8 cellular contexts compared by ENCODE assay signal in genomic region chr7:122885583-122886356, GRCh38. TPM values are rescaled to one million over a fixed set of nuclear protein-coding genes. Genes with fewer than 3 reads are reported as not detected.
DNase-seq lines count a peak whose midpoint lies in the region; ATAC-seq and TF ChIP-seq lines count a peak whose summit lies in the region.

No MANE protein-coding gene starts in this region.

- no peaks in the 10 kb centered on the region for H3K9me2 ChIP-seq in PC-9 (ENCODE audit: insufficient read depth)

- H3K4me1 ChIP-seq in BE2C (no peaks in the 10 kb centered on the region), PC-9 (replicated peaks; ENCODE audit: insufficient read depth) (peaks cover 19% of the 10 kb centered on the region), duodenal mucosa (ENCODE audit: control insufficient read depth in 1 of 2, insufficient read depth in 2 of 2, low read length in 2 of 2) (peaks cover 5 to 13% of the 10 kb centered on the region in 2 donors), lower lobe of right lung (peaks cover 43% of the 10 kb centered on the region), tibial nerve (peaks cover 0 to 33% (median 0%) of the 10 kb centered on the region in 4 donors)

- H3F3A ChIP-seq in PC-9 (ENCODE audit: insufficient read depth, low read depth), result peaks cover 6% of the 10 kb centered on the region

- WGBS in tibial nerve, 2 donors, result 1 to 2% methylated on average over 46 to 63 of the region's 70 CpGs

- no peaks in the 10 kb centered on the region for H3K79me2 ChIP-seq in PC-9 (ENCODE audit: low read depth)

- peak overlapping the region; percentile 100 for H3K4me2 ChIP-seq in PC-9

- no peaks in the 10 kb centered on the region for H3K36me3 ChIP-seq in BE2C
- no peaks in the 10 kb centered on the region for H3K36me3 ChIP-seq in PC-9 (ENCODE audit: low read depth)
- H3K36me3 ChIP-seq in duodenal mucosa (ENCODE audit: control insufficient read depth in 1 of 2, insufficient read depth in 2 of 2, low read length in 2 of 2), result no peaks in the 10 kb centered on the region
- no peaks in the 10 kb centered on the region for H3K36me3 ChIP-seq in lower lobe of right lung
- no peaks in the 10 kb centered on the region for H3K36me3 ChIP-seq in tibial nerve

- no peak for TF ChIP-seq CTCF in BE2C (IDR thresholded peaks at IDR 0.05; ENCODE audit: low read depth, low read length)
- no peak for TF ChIP-seq CTCF in PC-9 (conservative IDR thresholded peaks at IDR 0.05)
- TF ChIP-seq CTCF in lower lobe of right lung (IDR thresholded peaks at IDR 0.05), result peak; percentile 10
- no peak for TF ChIP-seq CTCF in tibial nerve (IDR thresholded peaks at IDR 0.05)

- POLR2A ChIA-PET in PC-9 (lab: Charles Lee; ENCODE audit: unreplicated experiment), result interaction anchor here (0.6 kb wide), 1 partner anchor 730 kb away, joined by 7 read pairs; no protein-coding TSS in a partner anchor

- no peak for TF ChIP-seq EP300 in tibial nerve (IDR thresholded peaks at IDR 0.05)

- CTCF ChIA-PET in PC-9 (lab: Charles Lee), result interaction anchor here (0.5 to 0.9 kb wide), 3 partner anchors 82 to 231 kb away, joined by 3 to 11 read pairs (median 5); no protein-coding TSS in a partner anchor

- peak overlapping the region; percentile 56 for H3K4me3 ChIP-seq in BE2C (ENCODE audit: low read depth, low read length)
- peak overlapping the region; percentile 92 for H3K4me3 ChIP-seq in PC-9
- peak overlapping the region; percentile 77 to 88 for H3K4me3 ChIP-seq in duodenal mucosa (ENCODE audit: low read depth in 1 of 2, low read length in 2 of 2)
- H3K4me3 ChIP-seq in lower lobe of right lung, result peak overlapping the region; percentile 84
- peak overlapping the region; percentile 55 to 85 (median 67) for H3K4me3 ChIP-seq in tibial nerve

- H3K27me3 ChIP-seq in BE2C (peaks cover 68% of the 10 kb centered on the region), PC-9 (ENCODE audit: insufficient read depth, low read depth) (no peaks in the 10 kb centered on the region), duodenal mucosa (ENCODE audit: control insufficient read depth in 1 of 2, insufficient read depth in 2 of 2, low read length in 2 of 2) (peaks cover 0 to 13% of the 10 kb centered on the region in 2 donors), lower lobe of right lung (ENCODE audit: low read depth) (no peaks in the 10 kb centered on the region), tibial nerve (peaks cover 0 to 8% of the 10 kb centered on the region in 2 donors)

- intact Hi-C loops in PC-9 (cut with micrococcal nuclease; ENCODE audit: unreplicated experiment) (loop anchor here (2.0 to 10.0 kb wide), 7 partner anchors 51 to 661 kb away; no protein-coding TSS in a partner anchor), lower lobe of right lung (cut with DNase I) (no loop called here)

- H3K9me3 ChIP-seq in BE2C (no peaks in the 10 kb centered on the region), PC-9 (ENCODE audit: insufficient read depth, low read depth) (no peaks in the 10 kb centered on the region), duodenal mucosa (ENCODE audit: control insufficient read depth in 1 of 2, low read length in 2 of 2) (no peaks in the 10 kb centered on the region), lower lobe of right lung (no peaks in the 10 kb centered on the region), tibial nerve (no peaks in the 10 kb centered on the region)

- BruUV-seq in PC-9 (replicated peaks; lab: Mats Ljungman, UMichigan), result no TSS peak

- DNase-seq in BE2C (peak; percentile 26), PC-9 (peak; percentile 36 to 52), lower lobe of right lung (peak; percentile 45), tibial nerve (ENCODE audit: low spot score in 2 of 2) (no peak), HCEC 1CT (no peak)

- peak; percentile 35 for ATAC-seq in GM18868 (IDR thresholded peaks at IDR 0.05; ENCODE audit: unreplicated experiment)
- peak; percentile 4 for ATAC-seq in HG03060 (IDR thresholded peaks at IDR 0.05; ENCODE audit: low read depth, unreplicated experiment)
- ATAC-seq in lower lobe of right lung, result peak; percentile 53 to 58

- H3K27ac ChIP-seq in PC-9, result peak overlapping the region; percentile 51
- peak overlapping the region; percentile 87 for H3K27ac ChIP-seq in duodenal mucosa (ENCODE audit: low read depth, low read length)
- H3K27ac ChIP-seq in lower lobe of right lung, result peak overlapping the region; percentile 93
- peak overlapping the region; percentile 45 to 91 (median 81) for H3K27ac ChIP-seq in tibial nerve

- H3K9ac ChIP-seq in duodenal mucosa (ENCODE audit: low read depth in 1 of 2, low read length in 2 of 2), result peak overlapping the region; percentile 73 to 87

- H2AFZ ChIP-seq in PC-9, result peak overlapping the region; percentile 98

- H4K20me1 ChIP-seq in PC-9 (ENCODE audit: insufficient read depth), result no peaks in the 10 kb centered on the region

- no peak for TF ChIP-seq POLR2A in tibial nerve (IDR thresholded peaks at IDR 0.05)

RNA-seq across cellular contexts. Expression of gene CADPS2, which starts 0.5 kb away (rescaled TPM):
- not detected for polyA plus RNA-seq in BE2C (2012; ENCODE audit: insufficient read depth, insufficient read length, low read depth)
- total RNA-seq in PC-9 (2021), result 9.9 and 11.9 TPM in 2 replicates
- total RNA-seq in lower lobe of right lung, result 41.1 TPM
- total RNA-seq in tibial nerve, result 10 to 100 TPM; 20.3 to 44.4 (median 27.1) TPM

Comparison
In these comparisons a context has a peak if more than half of its experiments do, and no peak if none do; other contexts are left out.
1. DNase-seq: peak in BE2C (single experiment), PC-9 (2 of 2) and lower lobe of right lung (single experiment); none in tibial nerve (0 of 2) and HCEC 1CT (single experiment).
2. ATAC-seq: peak in every context shown above with its lines; median percentile 56 in lower lobe of right lung; 35 in GM18868; 4 in HG03060.
3. Peak in every context shown above with its lines, with median percentiles within 50 percentile points of each other: H3K4me3 ChIP-seq and H3K27ac ChIP-seq.